In the genomic region with DNA sequence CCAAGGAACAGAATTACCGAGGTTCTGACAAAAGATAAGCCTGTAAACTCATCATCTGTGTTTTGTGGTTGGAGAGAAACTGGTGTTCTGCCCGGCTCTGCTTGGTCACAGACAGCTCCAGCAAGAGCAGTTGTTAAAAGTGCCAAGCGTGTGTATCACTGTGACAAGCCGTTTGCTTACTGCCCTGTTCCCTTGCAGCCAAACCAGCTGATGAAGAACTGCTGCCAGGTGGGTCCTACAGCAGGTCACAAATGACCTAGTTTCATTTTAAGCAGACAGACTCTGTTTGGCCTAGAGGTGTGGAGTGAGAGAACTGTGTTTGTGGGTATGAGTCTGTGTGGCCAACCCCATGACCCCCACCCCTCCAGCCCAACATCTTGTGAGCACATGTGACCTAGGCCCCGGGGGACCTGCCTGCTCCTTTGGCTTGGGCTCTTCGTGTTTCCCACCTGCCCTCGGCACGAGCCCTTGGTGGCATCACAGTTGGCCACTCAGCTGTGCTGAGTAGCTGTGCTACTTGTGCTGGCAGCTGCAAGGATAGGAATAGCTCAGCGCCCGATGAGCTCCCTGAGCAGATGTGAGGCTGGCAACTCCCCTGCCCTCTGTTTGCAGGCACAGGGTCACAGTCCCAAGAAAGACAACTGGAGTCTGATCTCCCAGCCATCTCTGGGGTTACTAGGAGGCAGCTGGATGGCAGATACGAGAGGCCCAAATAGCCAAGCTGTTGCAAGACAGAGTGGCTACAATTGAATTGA, we compare ENCODE assay signal across 8 cellular contexts. TPM values are rescaled to one million over a fixed set of nuclear protein-coding genes. Genes with fewer than 3 reads are reported as not detected.
DNase-seq lines count a peak whose midpoint lies in the region; ATAC-seq and TF ChIP-seq lines count a peak whose summit lies in the region.

No MANE protein-coding gene starts in this region.

- no peak overlapping the region for H3K4me2 ChIP-seq in trophoblast cell (ENCODE audit: low read length)

- H2AK5ac ChIP-seq in trophoblast cell (ENCODE audit: low read length) = no peak overlapping the region

- H2AFZ ChIP-seq in trophoblast cell (ENCODE audit: insufficient read depth, low read length, poor library complexity) = no peak overlapping the region

- TF ChIP-seq CTCF in RWPE1 (conservative IDR thresholded peaks at IDR 0.05; ENCODE audit: low read depth) = no peak

- H3K9ac ChIP-seq in trophoblast cell (ENCODE audit: low read length) = no peak overlapping the region

- in situ Hi-C loops in G401 (cut with HindIII; ENCODE audit: low sequenced_read_pairs) = loop anchor here (10.0 kb wide), 1 partner anchor 189 kb away; the partner anchor contains the start of gene MTA3

- CTCF ChIA-PET in RWPE1 (lab: Yijun Ruan, JAX) = no interaction called here

- H2BK5ac ChIP-seq in trophoblast cell (ENCODE audit: low read depth, low read length, poor library complexity) = no peak overlapping the region

- H2BK120ac ChIP-seq in trophoblast cell (ENCODE audit: insufficient read depth, low read length, poor library complexity) = no peak overlapping the region

- H3K79me2 ChIP-seq in trophoblast cell (ENCODE audit: control insufficient read depth, insufficient read depth, low read length, poor library complexity) = no peaks in the 10 kb centered on the region

- no peak overlapping the region for H3K27ac ChIP-seq in RWPE1
- H3K27ac ChIP-seq in trophoblast cell (ENCODE audit: low read depth, low read length) = no peak overlapping the region

- peaks cover 9 to 15% of the 10 kb centered on the region in 2 experiments for H3K4me1 ChIP-seq in trophoblast cell (ENCODE audit: control insufficient read depth in 1 of 2, insufficient read depth in 2 of 2, low read length in 2 of 2)

- H3K4ac ChIP-seq in trophoblast cell (ENCODE audit: low read depth, low read length) = no peak overlapping the region

- H2BK12ac ChIP-seq in trophoblast cell (ENCODE audit: low read length) = no peak overlapping the region

- H3K14ac ChIP-seq in trophoblast cell (ENCODE audit: low read length) = no peak overlapping the region

- no peak overlapping the region for H4K8ac ChIP-seq in trophoblast cell (ENCODE audit: low read depth, low read length)

- no CpG with 5 or more reads among the region's 11 CpGs for WGBS in trophoblast cell (ENCODE audit: extremely low coverage, insufficient coverage, insufficient read length)

- intact Hi-C loops in left ventricle myocardium superior (cut with micrococcal nuclease) = no loop called here

- H3K79me1 ChIP-seq in trophoblast cell (ENCODE audit: low read length) = no peaks in the 10 kb centered on the region

- POLR2A ChIA-PET in RWPE1 (lab: Yijun Ruan, JAX; ENCODE audit: low non-redundant PET) = interaction anchor here (0.6 kb wide), 1 partner anchor 42 kb away, joined by 4 read pairs; no protein-coding TSS in a partner anchor

- no peak overlapping the region for H3K4me3 ChIP-seq in trophoblast cell (ENCODE audit: low read depth, low read length)

- H4K12ac ChIP-seq in trophoblast cell (ENCODE audit: low read depth, low read length) = no peak overlapping the region

- no peaks in the 10 kb centered on the region for H3K9me3 ChIP-seq in trophoblast cell (ENCODE audit: insufficient read depth, low read depth, low read length)

- DNase-seq in G401 (ENCODE audit: low spot score) (peak; percentile 82), NCI-H2107 treated with DMSO at 0.1 percent for 48 hours (lab: John Stamatoyannopoulos, UW; ENCODE audit: unreplicated experiment) (peak; percentile 34), left ventricle myocardium superior (no peak), RWPE1 (ENCODE audit: low spot score) (no peak), trophoblast cell (no peak), HT-29 (ENCODE audit: low spot score) (no peak)
- DNase-seq in activated CD8-positive, alpha-beta memory T cell treated with anti-CD3 and anti-CD28 coated beads, Interleukin-2, amount 50 U/mL, for 4 hours = no peak

- no peaks in the 10 kb centered on the region for H3K27me3 ChIP-seq in trophoblast cell (ENCODE audit: insufficient read depth, low read length)

- no peaks in the 10 kb centered on the region for H3K36me3 ChIP-seq in trophoblast cell (ENCODE audit: control insufficient read depth in 1 of 2, insufficient read depth in 2 of 2, low read length in 2 of 2)

- no peak overlapping the region for H4K91ac ChIP-seq in trophoblast cell (ENCODE audit: low read depth, low read length)

- ATAC-seq in GM21717 (IDR thresholded peaks at IDR 0.05; ENCODE audit: unreplicated experiment) (peak; percentile 40), left ventricle myocardium superior (peak; percentile 79)

- no peak overlapping the region for H3K23ac ChIP-seq in trophoblast cell (ENCODE audit: low read length)

- no peak overlapping the region for H3K18ac ChIP-seq in trophoblast cell (ENCODE audit: low read length)

RNA-seq across cellular contexts. Expression of gene OXER1, which starts 9.7 kb away (rescaled TPM):
- not detected in 2 replicates for total RNA-seq in G401 (2014; rRNA removed; shearing (Covaris generic))
- 0.74 TPM for total RNA-seq in left ventricle myocardium superior
- 2.8 and 2.9 TPM in 2 replicates for polyA plus RNA-seq in trophoblast cell (2013)
- total RNA-seq in HT-29 (2014; rRNA removed; shearing (Covaris generic)) = not detected in 2 replicates

RNA-seq across cellular contexts. Expression of gene HAAO, which starts 38.2 kb away (rescaled TPM):
- not detected in 2 replicates for total RNA-seq in G401 (2014; rRNA removed; shearing (Covaris generic))
- total RNA-seq in left ventricle myocardium superior = 1.9 TPM
- polyA plus RNA-seq in trophoblast cell (2013) = 14.8 and 15.0 TPM in 2 replicates
- not detected in 2 replicates for total RNA-seq in HT-29 (2014; rRNA removed; shearing (Covaris generic))

Comparison
In these comparisons a context has a peak if more than half of its experiments do, and no peak if none do; other contexts are left out.
1. DNase-seq: peak in G401 (single experiment) and NCI-H2107 treated with DMSO at 0.1 percent for 48 hours (single experiment); none in left ventricle myocardium superior (single experiment), RWPE1 (single experiment), trophoblast cell (0 of 2), activated CD8-positive, alpha-beta memory T cell treated with anti-CD3 and anti-CD28 coated beads, Interleukin-2, amount 50 U/mL, for 4 hours (single experiment) and HT-29 (single experiment).